ENCODE assay signal across 17 cellular contexts in the genomic region with DNA sequence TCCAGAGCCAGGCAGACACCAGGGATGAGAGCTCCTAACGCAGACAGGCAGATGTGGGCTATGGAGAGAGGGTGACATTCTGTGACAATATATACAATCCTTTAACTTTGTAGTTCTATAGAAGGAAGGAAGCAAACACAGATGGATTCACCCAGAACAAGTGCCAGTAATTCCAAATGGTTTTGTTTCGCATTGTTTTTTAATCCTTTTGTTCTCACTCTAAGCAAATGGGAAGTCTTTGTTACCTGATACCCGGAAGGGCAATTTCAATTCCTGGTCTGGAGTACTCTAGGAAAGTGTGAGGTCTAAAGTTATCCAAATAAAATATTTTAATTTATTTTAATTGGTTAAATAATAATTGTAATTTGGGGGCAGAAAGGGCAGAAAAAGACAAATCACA.
"Had no signal": no experiment of that assay in that cellular context is flagged by ENCODE, and none has a peak within 500 bp of the region (broad histone marks: within the 10 kb centered on the region; RNA-seq: fewer than 3 reads in every experiment).

No MANE protein-coding gene starts in this region.

- DNase-seq: activated CD4-positive, alpha-beta T cell treated with anti-CD3 and anti-CD28 coated beads for 48 hours; activated CD8-positive, alpha-beta T cell treated with anti-CD3 and anti-CD28 coated beads, Interleukin-2, amount 10 ng/mL, durations not matched to agents 7 days and 5 days; activated naive CD4-positive, alpha-beta T cell treated with Interleukin-2 at 50 U/mL for 16 hours; activated naive CD8-positive, alpha-beta T cell treated with anti-CD3 and anti-CD28 coated beads, Interleukin-2, amount 50 U/mL, for 24 hours; effector CD4-positive, alpha-beta T cell; foreskin melanocyte; mesendoderm; nephron progenitor cell; ovary; retina; stimulated activated CD4-positive, alpha-beta T cell treated with anti-CD3 and anti-CD28 coated beads, Interleukin-15, amount 100 ng/mL, for 24 hours; stimulated activated CD4-positive, alpha-beta T cell treated with anti-CD3 and anti-CD28 coated beads, Interleukin-4, amount 100 ng/mL, for 24 hours; testis had no signal

- H3K27ac Mint-ChIP-seq: activated CD8-positive, alpha-beta T cell treated with anti-CD3 and anti-CD28 coated beads, Interleukin-2, amount 10 ng/mL, durations not matched to agents 7 days and 5 days; activated naive CD8-positive, alpha-beta T cell treated with anti-CD3 and anti-CD28 coated beads, Interleukin-2, amount 50 U/mL, for 24 hours; activated T-helper 1 cell treated with anti-CD3 and anti-CD28 coated beads, Interleukin-12 subunit alpha, Interleukin-12 subunit beta, Interleukin-2, Interleukin-4 antibody, amounts not matched to agents 30 ng/mL and 10 ng/mL and 1 ng/mL, durations not matched to agents 14 hours and 24 hours and 36 hours; nephron progenitor cell; stimulated activated naive CD8-positive, alpha-beta T cell treated with anti-CD3 and anti-CD28 coated beads, Interleukin-15, Interleukin-2, amounts not matched to agents 100 ng/mL and 50 ng/mL, for 24 hours had no signal

- ATAC-seq: activated CD8-positive, alpha-beta T cell treated with anti-CD3 and anti-CD28 coated beads, Interleukin-2, amount 10 ng/mL, durations not matched to agents 7 days and 5 days; activated naive CD8-positive, alpha-beta T cell treated with anti-CD3 and anti-CD28 coated beads, Interleukin-2, amount 50 U/mL, for 24 hours had no signal

- H3K4me3 ChIP-seq: ascending aorta, cardiac muscle cell, ovary, testis had no signal

- H3K27me3 ChIP-seq: ascending aorta, ovary, testis had no signal

- H3K36me3 ChIP-seq: ascending aorta, cardiac muscle cell, ovary had no signal

- H3K9me3 Mint-ChIP-seq: activated naive CD8-positive, alpha-beta T cell treated with anti-CD3 and anti-CD28 coated beads, Interleukin-2, amount 50 U/mL, for 24 hours; activated T-helper 1 cell treated with anti-CD3 and anti-CD28 coated beads, Interleukin-12 subunit alpha, Interleukin-12 subunit beta, Interleukin-2, Interleukin-4 antibody, amounts not matched to agents 30 ng/mL and 10 ng/mL and 1 ng/mL, durations not matched to agents 14 hours and 24 hours and 36 hours; nephron progenitor cell; stimulated activated naive CD8-positive, alpha-beta T cell treated with anti-CD3 and anti-CD28 coated beads, Interleukin-15, Interleukin-2, amounts not matched to agents 100 ng/mL and 50 ng/mL, for 24 hours had no signal

- H3K27ac ChIP-seq: ascending aorta, cardiac muscle cell, ovary, testis had no signal

- H3K4me3 Mint-ChIP-seq: activated CD8-positive, alpha-beta T cell treated with anti-CD3 and anti-CD28 coated beads, Interleukin-2, amount 10 ng/mL, durations not matched to agents 7 days and 5 days; activated naive CD8-positive, alpha-beta T cell treated with anti-CD3 and anti-CD28 coated beads, Interleukin-2, amount 50 U/mL, for 24 hours; activated T-helper 1 cell treated with anti-CD3 and anti-CD28 coated beads, Interleukin-12 subunit alpha, Interleukin-12 subunit beta, Interleukin-2, Interleukin-4 antibody, amounts not matched to agents 30 ng/mL and 10 ng/mL and 1 ng/mL, durations not matched to agents 14 hours and 24 hours and 36 hours; nephron progenitor cell; stimulated activated naive CD8-positive, alpha-beta T cell treated with anti-CD3 and anti-CD28 coated beads, Interleukin-15, Interleukin-2, amounts not matched to agents 100 ng/mL and 50 ng/mL, for 24 hours had no signal

- H3K9me3 ChIP-seq: ascending aorta, ovary, testis had no signal
